Comparison of ENCODE assay signal across 11 cellular contexts in genomic region chr2:54767921-54768320, GRCh38. TPM values are rescaled to one million over a fixed set of nuclear protein-coding genes. Genes with fewer than 3 reads are reported as not detected.
DNase-seq lines count a peak whose midpoint lies in the region; ATAC-seq and TF ChIP-seq lines count a peak whose summit lies in the region.
"Had no signal": no experiment of that assay in that cellular context is flagged by ENCODE, and none has a peak within 500 bp of the region (broad histone marks: within the 10 kb centered on the region; RNA-seq: fewer than 3 reads in every experiment).

No MANE protein-coding gene starts in this region.

- CTCF ChIA-PET in CD8-positive, alpha-beta T cell (lab: Charles Lee) = no interaction called here

- H3K4me1 ChIP-seq in CD8-positive, alpha-beta T cell (ENCODE audit: insufficient read depth, low read length) = no peaks in the 10 kb centered on the region
- H3K4me1 ChIP-seq: pancreas had no signal

- ATAC-seq in CD8-positive, alpha-beta T cell = peak; percentile 62
- peak; percentile 49 for ATAC-seq in GM21529 (IDR thresholded peaks at IDR 0.05; ENCODE audit: unreplicated experiment)
- ATAC-seq in GM19397 (IDR thresholded peaks at IDR 0.05; ENCODE audit: unreplicated experiment) = no peak
- ATAC-seq in GM19324 (IDR thresholded peaks at IDR 0.05; ENCODE audit: low FRiP score, unreplicated experiment) = no peak
- ATAC-seq: HepG2, pancreas had no signal

- H3K4me1 Mint-ChIP-seq in CD8-positive, alpha-beta T cell (ENCODE audit: low read depth) = no peaks in the 10 kb centered on the region

- H3K4me3 ChIP-seq in CD8-positive, alpha-beta T cell (ENCODE audit: low read depth, low read length) = no peak overlapping the region
- H3K4me3 ChIP-seq: hepatocyte, pancreas had no signal

- H3K27ac ChIP-seq in CD8-positive, alpha-beta T cell (ENCODE audit: low read depth, low read length) = no peak overlapping the region
- H3K27ac ChIP-seq: hepatocyte, pancreas had no signal

- POLR2A ChIA-PET in CD8-positive, alpha-beta T cell (lab: Charles Lee) = no interaction called here

- no peak for DNase-seq in CD8-positive, alpha-beta T cell
- DNase-seq in SK-MEL-5 (ENCODE audit: low read depth, low spot score) (peak; percentile 10), fibroblast of the conjunctiva (ENCODE audit: low read depth) (peak; percentile 32), COLO668 (lab: John Stamatoyannopoulos, UW; ENCODE audit: unreplicated experiment) (no peak)
- no peak for DNase-seq in activated CD4-positive, alpha-beta T cell treated with anti-CD3 and anti-CD28 coated beads, Interleukin-2, amount 50 U/mL, for 1 hour
- DNase-seq: pancreas had no signal

- H3K9me3 Mint-ChIP-seq in CD8-positive, alpha-beta T cell = no peaks in the 10 kb centered on the region

- H3K36me3 Mint-ChIP-seq in CD8-positive, alpha-beta T cell = no peaks in the 10 kb centered on the region

- no peak for TF ChIP-seq CTCF in CD8-positive, alpha-beta T cell (IDR thresholded peaks at IDR 0.05)

- peaks cover 3% of the 10 kb centered on the region for H3K27me3 Mint-ChIP-seq in CD8-positive, alpha-beta T cell (ENCODE audit: low read depth)

- no peak overlapping the region for H3K4me3 Mint-ChIP-seq in CD8-positive, alpha-beta T cell

- H3K9me3 ChIP-seq in CD8-positive, alpha-beta T cell (ENCODE audit: low read length) = no peaks in the 10 kb centered on the region
- H3K9me3 ChIP-seq: pancreas had no signal

- H3K27ac Mint-ChIP-seq in CD8-positive, alpha-beta T cell = no peak overlapping the region

- no peaks in the 10 kb centered on the region for H3K27me3 ChIP-seq in CD8-positive, alpha-beta T cell (ENCODE audit: insufficient read depth, low read length)
- H3K27me3 ChIP-seq: hepatocyte, pancreas had no signal

- H3K36me3 ChIP-seq in CD8-positive, alpha-beta T cell (ENCODE audit: insufficient read depth, low read length) = no peaks in the 10 kb centered on the region
- H3K36me3 ChIP-seq: pancreas had no signal

- intact Hi-C loops in CD8-positive, alpha-beta T cell (cut with DNase I, micrococcal nuclease) = no loop called here

- in situ Hi-C loops in SK-MEL-5 (cut with HindIII; ENCODE audit: low pct_unique_long_range_greater_than_20kb, low sequenced_read_pairs) = no loop called here

RNA-seq across cellular contexts. Expression of gene EML6, which starts 44.5 kb away (rescaled TPM):
- under 1 TPM; 0.35 to 0.81 TPM for total RNA-seq in CD8-positive, alpha-beta T cell
- total RNA-seq in SK-MEL-5 (2014; rRNA removed; shearing (Covaris generic)) = 0.24 and 0.95 TPM in 2 replicates
- polyA plus RNA-seq in SK-MEL-5 (2015; cell fraction: cytosol; rRNA removed) = 0.58 and 1.7 TPM in 2 replicates
- polyA plus RNA-seq in SK-MEL-5 (2015; cell fraction: nucleus; rRNA removed) = 6.0 and 16.9 TPM in 2 replicates

Comparison
In these comparisons a context has a peak if more than half of its experiments do, and no peak if none do; other contexts are left out.
1. ATAC-seq: peak in CD8-positive, alpha-beta T cell (single experiment) and GM21529 (single experiment); none in GM19397 (single experiment) and GM19324 (single experiment).
2. DNase-seq: peak in SK-MEL-5 (single experiment) and fibroblast of the conjunctiva (single experiment); none in CD8-positive, alpha-beta T cell (0 of 7), COLO668 (single experiment) and activated CD4-positive, alpha-beta T cell treated with anti-CD3 and anti-CD28 coated beads, Interleukin-2, amount 50 U/mL, for 1 hour (single experiment).